In the genomic region with DNA sequence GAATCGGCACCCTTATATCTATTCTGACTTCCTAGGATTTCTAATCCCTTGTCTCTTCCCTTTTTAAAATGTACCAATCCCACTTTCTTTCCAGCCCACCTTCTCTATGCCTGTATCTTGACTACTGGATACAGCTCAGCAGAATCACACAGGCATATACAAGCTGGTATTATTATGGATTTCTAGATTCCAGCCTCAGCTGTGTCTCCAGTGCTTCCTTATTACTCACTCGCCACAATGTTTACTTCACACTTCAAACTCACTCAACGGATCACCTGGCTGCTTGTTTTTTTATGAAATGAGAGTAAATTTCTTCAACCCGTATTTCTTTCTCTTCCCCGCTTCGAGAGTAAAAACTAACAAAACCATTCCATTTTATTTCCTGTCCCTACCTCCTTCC, we compare ENCODE assay signal across 1 cellular context.
TF ChIP-seq lines count a peak whose summit lies in the region.

No MANE protein-coding gene starts in this region.

TF ChIP-seq in K562, 482 proteins besides CTCF, POLR2A, EP300 and RAD21:
- no peak for TF ChIP-seq ZNF224 (CRISPR knock-in tag; IDR thresholded peaks at IDR 0.05)
- no peak for TF ChIP-seq SMAD1 (IDR thresholded peaks at IDR 0.05; ENCODE audit: low read depth, low read length, partially characterized antibody)
- no peak for TF ChIP-seq EP400 (IDR thresholded peaks at IDR 0.05)
TF ChIP-seq in K562: peak in this region for 0.
